18 cellular contexts compared by ENCODE assay signal in genomic region chr9:7130421-7130820, GRCh38.
DNase-seq lines count a peak whose midpoint lies in the region; ATAC-seq, FAIRE-seq and TF ChIP-seq lines count a peak whose summit lies in the region.
"Had no signal": no experiment of that assay in that cellular context is flagged by ENCODE, and none has a peak within 500 bp of the region (broad histone marks: within the 10 kb centered on the region; RNA-seq: fewer than 3 reads in every experiment).

No MANE protein-coding gene starts in this region.

- H3K9me3 ChIP-seq in BE2C (no peaks in the 10 kb centered on the region), SK-N-SH (no peaks in the 10 kb centered on the region), endothelial cell of umbilical vein (replicated peaks; ENCODE audit: control insufficient read depth, insufficient read depth, low read length) (no peaks in the 10 kb centered on the region), pancreas (no peaks in the 10 kb centered on the region)
- no peaks in the 10 kb centered on the region for H3K9me3 ChIP-seq in naive thymus-derived CD4-positive, alpha-beta T cell (ENCODE audit: control insufficient read depth in 2 of 3, low read length in 3 of 3)
- H3K9me3 ChIP-seq: BLaER1 treated with 17β-estradiol and CSF1 and Interleukin-3, amounts not matched to agents 10 nM and 100 nM; HAP-1 had no signal

- H3K27me3 ChIP-seq in BE2C (no peaks in the 10 kb centered on the region), SK-N-SH (ENCODE audit: insufficient read depth) (no peaks in the 10 kb centered on the region), endothelial cell of umbilical vein (ENCODE audit: control insufficient read depth in 2 of 2, insufficient read depth in 2 of 2, low read length in 2 of 2) (no peaks in the 10 kb centered on the region), pancreas (no peaks in the 10 kb centered on the region)
- no peaks in the 10 kb centered on the region for H3K27me3 ChIP-seq in naive thymus-derived CD4-positive, alpha-beta T cell (ENCODE audit: control insufficient read depth in 2 of 2, insufficient read depth in 2 of 2, low read length in 2 of 2)
- H3K27me3 ChIP-seq: BLaER1 treated with 17β-estradiol and CSF1 and Interleukin-3, amounts not matched to agents 10 nM and 100 nM had no signal

- no peak overlapping the region for H2AFZ ChIP-seq in SK-N-SH (ENCODE audit: low read depth)
- H2AFZ ChIP-seq in endothelial cell of umbilical vein (ENCODE audit: low read depth, low read length), result no peak overlapping the region

- no peak for ATAC-seq in naive thymus-derived CD4-positive, alpha-beta T cell
- ATAC-seq in pancreas, result no peak

- peak; percentile 24; the same call in 1 of the 2 replicates for TF ChIP-seq RAD21 in SK-N-SH (IDR thresholded peaks at IDR 0.05; ENCODE audit: low read length)

- peak overlapping the region in 1 of 2 experiments; percentile 76; a peak in 2 of 4 replicates for H3K27ac ChIP-seq in SK-N-SH (ENCODE audit: low read depth in 2 of 2, low read length in 1 of 2)
- H3K27ac ChIP-seq in endothelial cell of umbilical vein (ENCODE audit: insufficient read depth, low read depth, low read length), result no peak overlapping the region
- no peak overlapping the region for H3K27ac ChIP-seq in naive thymus-derived CD4-positive, alpha-beta T cell (ENCODE audit: low read depth, low read length)
- no peak overlapping the region for H3K27ac ChIP-seq in pancreas
- H3K27ac ChIP-seq: BLaER1 treated with 17β-estradiol and CSF1 and Interleukin-3, amounts not matched to agents 10 nM and 100 nM had no signal

- no peaks in the 10 kb centered on the region; the same call in 1 of the 2 replicates for H3K36me3 ChIP-seq in BE2C
- peaks cover 7 to 9% of the 10 kb centered on the region in 2 experiments for H3K36me3 ChIP-seq in SK-N-SH (replicated peaks in 1 of 2; ENCODE audit: control insufficient read depth in 1 of 2, insufficient read depth in 2 of 2, low read length in 1 of 2)
- no peaks in the 10 kb centered on the region for H3K36me3 ChIP-seq in endothelial cell of umbilical vein (ENCODE audit: control insufficient read depth in 2 of 2, extremely low read depth in 1 of 2, insufficient read depth in 2 of 2, low read length in 2 of 2)
- H3K36me3 ChIP-seq in naive thymus-derived CD4-positive, alpha-beta T cell (ENCODE audit: control insufficient read depth in 2 of 3, insufficient read depth in 3 of 3, low read length in 3 of 3), result peaks cover 5 to 55% (median 7%) of the 10 kb centered on the region in 3 experiments
- peaks cover 0 to 3% (median 0%) of the 10 kb centered on the region in 3 donors for H3K36me3 ChIP-seq in pancreas
- H3K36me3 ChIP-seq: HAP-1 had no signal

- peaks cover 6% of the 10 kb centered on the region for H3K4me1 ChIP-seq in BE2C
- H3K4me1 ChIP-seq in SK-N-SH (ENCODE audit: control insufficient read depth in 1 of 2, insufficient read depth in 2 of 2, low read depth in 1 of 2, low read length in 1 of 2), result peaks cover 0 to 15% of the 10 kb centered on the region in 2 experiments; a peak in 2 of 4 replicates
- H3K4me1 ChIP-seq in endothelial cell of umbilical vein (ENCODE audit: control insufficient read depth, extremely low read depth, insufficient read depth, low read length), result peaks cover 3% of the 10 kb centered on the region
- H3K4me1 ChIP-seq in naive thymus-derived CD4-positive, alpha-beta T cell (ENCODE audit: control insufficient read depth in 2 of 2, insufficient read depth in 2 of 2, low read length in 2 of 2), result no peaks in the 10 kb centered on the region
- no peaks in the 10 kb centered on the region for H3K4me1 ChIP-seq in pancreas
- H3K4me1 ChIP-seq: BLaER1 treated with 17β-estradiol and CSF1 and Interleukin-3, amounts not matched to agents 10 nM and 100 nM; HAP-1 had no signal

- H3K4me2 ChIP-seq in SK-N-SH (no peak overlapping the region), endothelial cell of umbilical vein (ENCODE audit: insufficient read depth, low read length) (no peak overlapping the region)
- H3K4me2 ChIP-seq: BLaER1 treated with 17β-estradiol and CSF1 and Interleukin-3, amounts not matched to agents 10 nM and 100 nM had no signal

- FAIRE-seq in endothelial cell of umbilical vein (lab: Jason Lieb, UNC), result no peak
- no peak for FAIRE-seq in pancreas (lab: Jason Lieb, UNC)
- FAIRE-seq: G401.6, GM12891 had no signal

- H3K4me1 Mint-ChIP-seq in naive thymus-derived CD4-positive, alpha-beta T cell, result peaks cover under 1 to 6% (median 4%) of the 10 kb centered on the region in 7 donors

- POLR2A ChIA-PET in SK-N-SH (lab: Yijun Ruan, JAX) (no interaction called here), endothelial cell of umbilical vein (lab: Charles Lee) (no interaction called here)
- POLR2A ChIA-PET in naive thymus-derived CD4-positive, alpha-beta T cell (lab: Charles Lee), result no interaction called here

- H3K9me2 ChIP-seq in SK-N-SH, result no peaks in the 10 kb centered on the region

- H3K36me3 Mint-ChIP-seq in naive thymus-derived CD4-positive, alpha-beta T cell, result peaks cover 26 to 82% (median 68%) of the 10 kb centered on the region in 5 donors

- H3K9me3 Mint-ChIP-seq in naive thymus-derived CD4-positive, alpha-beta T cell, result peaks cover 0 to 2% (median 0%) of the 10 kb centered on the region in 11 donors
- H3K9me3 Mint-ChIP-seq: CD4-positive, CD25-positive, alpha-beta regulatory T cell had no signal

- dilution Hi-C loops in endothelial cell of umbilical vein (cut with MboI; ENCODE audit: extremely low pct_ligation_motif_present, low sequenced_read_pairs), result no loop called here

- TF ChIP-seq EP300 in SK-N-SH (IDR thresholded peaks at IDR 0.05; ENCODE audit: borderline replicate concordance in 1 of 2, low read depth in 1 of 2, low read length in 1 of 2), result peak in 1 of 2 experiments; percentile 97; a peak in 2 of 4 replicates

- WGBS in SK-N-SH (ENCODE audit: low lambda C conversion rate), result 85% methylated on average over 4 of the region's 4 CpGs
- WGBS in pancreas, 2 donors, result 97 to 98% methylated on average over 4 of the region's 4 CpGs

- TF ChIP-seq CTCF in BE2C (IDR thresholded peaks at IDR 0.05; ENCODE audit: low read depth, low read length) (no peak), SK-N-SH (IDR thresholded peaks at IDR 0.05) (no peak), endothelial cell of umbilical vein (IDR thresholded peaks at IDR 0.05; ENCODE audit: extremely low read depth in 1 of 2, insufficient read depth in 1 of 2, low read depth in 1 of 2, low read length in 2 of 2) (no peak), pancreas (IDR thresholded peaks at IDR 0.05) (no peak)

- no peak for TF ChIP-seq POLR2A in endothelial cell of umbilical vein (IDR thresholded peaks at IDR 0.05; ENCODE audit: low read depth, low read length)

- H4K20me1 ChIP-seq in SK-N-SH (ENCODE audit: insufficient read depth), result no peaks in the 10 kb centered on the region
- H4K20me1 ChIP-seq in endothelial cell of umbilical vein (replicated peaks; ENCODE audit: control insufficient read depth, extremely low read depth, insufficient read depth, low read length), result no peaks in the 10 kb centered on the region
- H4K20me1 ChIP-seq: BLaER1 treated with 17β-estradiol and CSF1 and Interleukin-3, amounts not matched to agents 10 nM and 100 nM had no signal

- H3K4me3 ChIP-seq in BE2C (ENCODE audit: low read depth, low read length) (no peak overlapping the region), SK-N-SH (ENCODE audit: low read depth in 2 of 2, low read length in 1 of 2) (no peak overlapping the region), endothelial cell of umbilical vein (replicated peaks in 1 of 3; ENCODE audit: insufficient read depth in 1 of 3, low read depth in 1 of 3, low read length in 3 of 3) (no peak overlapping the region), pancreas (no peak overlapping the region)
- no peak overlapping the region for H3K4me3 ChIP-seq in naive thymus-derived CD4-positive, alpha-beta T cell (ENCODE audit: low read length)
- H3K4me3 ChIP-seq: BLaER1 treated with 17β-estradiol and CSF1 and Interleukin-3, amounts not matched to agents 10 nM and 100 nM; HAP-1 had no signal

- no TSS peak for BruUV-seq in endothelial cell of umbilical vein (replicated peaks; lab: Mats Ljungman, UMichigan)

- H3F3A ChIP-seq in SK-N-SH (replicated peaks; ENCODE audit: insufficient read depth), result no peaks in the 10 kb centered on the region

- H3K9me1 ChIP-seq in endothelial cell of umbilical vein (replicated peaks; ENCODE audit: control insufficient read depth, extremely low read depth, insufficient read depth, low read length), result no peaks in the 10 kb centered on the region

- no peak overlapping the region for H3K27ac Mint-ChIP-seq in naive thymus-derived CD4-positive, alpha-beta T cell

- no peak overlapping the region for H3K4me3 Mint-ChIP-seq in naive thymus-derived CD4-positive, alpha-beta T cell
- H3K4me3 Mint-ChIP-seq: CD4-positive, CD25-positive, alpha-beta regulatory T cell had no signal

- DNase-seq in BE2C, result peak; percentile 19
- DNase-seq in SK-N-SH, result peak; percentile 53
- peak; percentile 17 for DNase-seq in endothelial cell of umbilical vein (ENCODE audit: low read depth, low spot score)
- DNase-seq in retina, result peak; percentile 64
- DNase-seq in naive thymus-derived CD4-positive, alpha-beta T cell, result no peak
- DNase-seq in activated T-cell treated with anti-CD3 and anti-CD28 coated beads for 4 hours, result no peak
- DNase-seq in pancreas, result no peak
- DNase-seq: 8988T; AML-193; Calu3; CD4-positive, CD25-positive, alpha-beta regulatory T cell; DMS 273 treated with DMSO at 0.1 percent for 48 hours; EL; GOT3 had no signal

- intact Hi-C loops in endothelial cell of umbilical vein (cut with micrococcal nuclease), result no loop called here
- intact Hi-C loops in naive thymus-derived CD4-positive, alpha-beta T cell (cut with micrococcal nuclease), result no loop called here
- intact Hi-C loops in pancreas (cut with DNase I), result no loop called here

- no peaks in the 10 kb centered on the region for H3K27me3 Mint-ChIP-seq in naive thymus-derived CD4-positive, alpha-beta T cell
- H3K27me3 Mint-ChIP-seq: CD4-positive, CD25-positive, alpha-beta regulatory T cell had no signal

- CTCF ChIA-PET in SK-N-SH (lab: Yijun Ruan, JAX), result interaction anchor here (1.0 kb wide), 1 partner anchor 45 kb away, joined by 3 read pairs; no protein-coding TSS in a partner anchor
- CTCF ChIA-PET in endothelial cell of umbilical vein (lab: Charles Lee), result no interaction called here
- CTCF ChIA-PET in naive thymus-derived CD4-positive, alpha-beta T cell (lab: Charles Lee), result no interaction called here

- H3K9ac ChIP-seq in SK-N-SH (no peak overlapping the region), endothelial cell of umbilical vein (replicated peaks; ENCODE audit: extremely low read depth, insufficient read depth, low read length) (no peak overlapping the region)
- H3K9ac ChIP-seq: BLaER1 treated with 17β-estradiol and CSF1 and Interleukin-3, amounts not matched to agents 10 nM and 100 nM had no signal

- no peaks in the 10 kb centered on the region for H3K79me2 ChIP-seq in SK-N-SH (ENCODE audit: insufficient read depth)
- H3K79me2 ChIP-seq in endothelial cell of umbilical vein (ENCODE audit: control insufficient read depth, insufficient read depth, low read length), result no peaks in the 10 kb centered on the region

TF ChIP-seq in SK-N-SH, 30 proteins besides CTCF, POLR2A, EP300 and RAD21 (continues in another document):
- no peak for TF ChIP-seq TAF1 (IDR thresholded peaks at IDR 0.05; ENCODE audit: borderline replicate concordance, low read depth, low read length)

TF ChIP-seq in endothelial cell of umbilical vein, 7 proteins besides CTCF, POLR2A, EP300 and RAD21:
- TF ChIP-seq POLR2AphosphoS5 (IDR thresholded peaks at IDR 0.05; ENCODE audit: insufficient read depth, low read depth, low read length), result no peak
- no peak for TF ChIP-seq EZH2 (IDR thresholded peaks at IDR 0.05; ENCODE audit: borderline replicate concordance, low read depth, low read length, severe bottlenecking)

Comparison
In these comparisons a context has a peak if more than half of its experiments do, and no peak if none do; other contexts are left out.
1. DNase-seq: peak in BE2C (single experiment), SK-N-SH (single experiment), endothelial cell of umbilical vein (single experiment) and retina (single experiment); none in naive thymus-derived CD4-positive, alpha-beta T cell (0 of 9), activated T-cell treated with anti-CD3 and anti-CD28 coated beads for 4 hours (single experiment) and pancreas (0 of 6).